ENCODE assay signal across 27 cellular contexts in the genomic region with DNA sequence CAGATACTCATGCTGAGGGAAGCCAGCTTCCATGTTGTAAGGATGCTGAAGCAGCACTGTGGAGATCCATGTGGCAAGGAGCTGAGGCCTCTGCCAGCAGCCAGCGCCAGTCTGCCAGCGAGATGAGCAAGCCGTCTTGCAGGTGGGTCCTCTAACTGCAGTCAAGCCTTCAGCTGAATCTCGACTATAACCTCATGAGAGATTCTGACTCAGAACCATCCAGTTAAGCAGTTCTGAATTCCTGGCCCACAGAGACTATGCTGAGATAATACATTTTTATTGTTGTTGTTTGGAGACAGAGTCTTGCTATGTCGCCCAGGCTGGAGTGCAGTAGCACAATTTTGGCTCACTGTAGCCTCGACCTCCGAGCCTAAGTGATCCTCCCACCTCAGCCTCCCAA.
DNase-seq lines count a peak whose midpoint lies in the region; ATAC-seq and TF ChIP-seq lines count a peak whose summit lies in the region.
"Had no signal": no experiment of that assay in that cellular context is flagged by ENCODE, and none has a peak within 500 bp of the region (broad histone marks: within the 10 kb centered on the region; RNA-seq: fewer than 3 reads in every experiment).

No MANE protein-coding gene starts in this region.

- H3K27ac ChIP-seq in foreskin keratinocyte (no peak overlapping the region), vagina (peak overlapping the region; percentile 62), spleen (no peak overlapping the region)
- H3K27ac ChIP-seq: BLaER1 had no signal

- no peak overlapping the region for H3K4me3 Mint-ChIP-seq in T-helper 2 cell treated with Interferon-gamma antibody and Interleukin-4, amounts not matched to agents 5 μg/mL and 100 μg/mL, for 36 hours
- no peak overlapping the region for H3K4me3 Mint-ChIP-seq in activated T-helper 1 cell treated with anti-CD3 and anti-CD28 coated beads, Interleukin-12 subunit alpha, Interleukin-12 subunit beta, Interleukin-2, Interleukin-4 antibody, amounts not matched to agents 30 ng/mL and 10 ng/mL and 1 ng/mL, durations not matched to agents 14 hours and 24 hours and 36 hours
- H3K4me3 Mint-ChIP-seq: CD4-positive, alpha-beta memory T cell had no signal

- DNase-seq in T-helper 2 cell treated with Interferon-gamma antibody and Interleukin-4, amounts not matched to agents 5 μg/mL and 100 μg/mL, for 36 hours (ENCODE audit: low spot score): no peak
- DNase-seq in T-helper 2 cell: no peak
- DNase-seq in activated T-helper 1 cell treated with anti-CD3 and anti-CD28 coated beads, Interleukin-12 subunit alpha, Interleukin-12 subunit beta, Interleukin-2, Interleukin-4 antibody, amounts not matched to agents 30 ng/mL and 10 ng/mL and 1 ng/mL, durations not matched to agents 14 hours and 24 hours and 36 hours (ENCODE audit: low spot score): no peak
- DNase-seq in foreskin keratinocyte: peak in 1 of 2 donors; percentile 64
- DNase-seq in vagina (ENCODE audit: extremely low spot score in 2 of 2): no peak
- no peak for DNase-seq in H7
- DNase-seq in DMS79 treated with DMSO at 0.1 percent for 48 hours (lab: John Stamatoyannopoulos, UW): no peak
- no peak for DNase-seq in spleen
- DNase-seq: 8988T; CD4-positive, alpha-beta memory T cell; COR-L47; EL; GDM1; Karpas-422; NCI-H1092; NCI-H1417 treated with DMSO at 0.1 percent for 48 hours; NCI-H187; NCI-H2081 treated with DMSO at 0.1 percent for 48 hours; NCI-H2171; NCI-H226; NCI-H510A; NCI-H69; RPMI8226; SHP77 treated with DMSO at 0.1 percent for 48 hours had no signal

- ATAC-seq in foreskin keratinocyte: peak; percentile 8
- ATAC-seq: GM12878, HepG2 had no signal

- no peak overlapping the region for H3K4me3 ChIP-seq in vagina
- H3K4me3 ChIP-seq in H7 (ENCODE audit: insufficient read depth, low read depth, low read length): no peak overlapping the region
- no peak overlapping the region for H3K4me3 ChIP-seq in spleen
- H3K4me3 ChIP-seq: BLaER1, GM12878 had no signal

- peak overlapping the region; percentile 50 for H3K27ac Mint-ChIP-seq in T-helper 2 cell treated with Interferon-gamma antibody and Interleukin-4, amounts not matched to agents 5 μg/mL and 100 μg/mL, for 36 hours
- H3K27ac Mint-ChIP-seq in activated T-helper 1 cell treated with anti-CD3 and anti-CD28 coated beads, Interleukin-12 subunit alpha, Interleukin-12 subunit beta, Interleukin-2, Interleukin-4 antibody, amounts not matched to agents 30 ng/mL and 10 ng/mL and 1 ng/mL, durations not matched to agents 14 hours and 24 hours and 36 hours: peak overlapping the region; percentile 44

- H3K4me1 ChIP-seq in foreskin keratinocyte (peaks cover 50% of the 10 kb centered on the region), vagina (peaks cover 36% of the 10 kb centered on the region), spleen (peaks cover 0 to 8% (median 0%) of the 10 kb centered on the region in 6 donors)

- H3K27me3 Mint-ChIP-seq in T-helper 2 cell treated with Interferon-gamma antibody and Interleukin-4, amounts not matched to agents 5 μg/mL and 100 μg/mL, for 36 hours (ENCODE audit: low read depth): peaks cover 4% of the 10 kb centered on the region
- no peaks in the 10 kb centered on the region for H3K27me3 Mint-ChIP-seq in activated T-helper 1 cell treated with anti-CD3 and anti-CD28 coated beads, Interleukin-12 subunit alpha, Interleukin-12 subunit beta, Interleukin-2, Interleukin-4 antibody, amounts not matched to agents 30 ng/mL and 10 ng/mL and 1 ng/mL, durations not matched to agents 14 hours and 24 hours and 36 hours (ENCODE audit: insufficient read depth)
- H3K27me3 Mint-ChIP-seq: CD4-positive, alpha-beta memory T cell had no signal

- H3K9me3 ChIP-seq in vagina: no peaks in the 10 kb centered on the region
- peaks cover 0 to 12% (median 10%) of the 10 kb centered on the region in 8 donors for H3K9me3 ChIP-seq in spleen
- H3K9me3 ChIP-seq: BLaER1 had no signal

- H3K36me3 ChIP-seq in vagina (no peaks in the 10 kb centered on the region), H7 (replicated peaks; ENCODE audit: control insufficient read depth, insufficient read depth, low read length) (no peaks in the 10 kb centered on the region), spleen (no peaks in the 10 kb centered on the region)

- H3K27me3 ChIP-seq in foreskin keratinocyte (no peaks in the 10 kb centered on the region), vagina (no peaks in the 10 kb centered on the region), H7 (ENCODE audit: control insufficient read depth, insufficient read depth, low read length) (no peaks in the 10 kb centered on the region), spleen (replicated peaks in 1 of 7) (no peaks in the 10 kb centered on the region)
- H3K27me3 ChIP-seq: BLaER1 had no signal

- H3K9me3 Mint-ChIP-seq in T-helper 2 cell treated with Interferon-gamma antibody and Interleukin-4, amounts not matched to agents 5 μg/mL and 100 μg/mL, for 36 hours: peaks cover 10% of the 10 kb centered on the region
- H3K9me3 Mint-ChIP-seq in activated T-helper 1 cell treated with anti-CD3 and anti-CD28 coated beads, Interleukin-12 subunit alpha, Interleukin-12 subunit beta, Interleukin-2, Interleukin-4 antibody, amounts not matched to agents 30 ng/mL and 10 ng/mL and 1 ng/mL, durations not matched to agents 14 hours and 24 hours and 36 hours: peaks cover 12% of the 10 kb centered on the region

- H3K4me1 Mint-ChIP-seq in T-helper 2 cell treated with Interferon-gamma antibody and Interleukin-4, amounts not matched to agents 5 μg/mL and 100 μg/mL, for 36 hours (ENCODE audit: low read depth): peaks cover 51% of the 10 kb centered on the region
- peaks cover 66% of the 10 kb centered on the region for H3K4me1 Mint-ChIP-seq in activated T-helper 1 cell treated with anti-CD3 and anti-CD28 coated beads, Interleukin-12 subunit alpha, Interleukin-12 subunit beta, Interleukin-2, Interleukin-4 antibody, amounts not matched to agents 30 ng/mL and 10 ng/mL and 1 ng/mL, durations not matched to agents 14 hours and 24 hours and 36 hours (ENCODE audit: low read depth)

- TF ChIP-seq POLR2A in vagina (IDR thresholded peaks at IDR 0.05) (no peak), spleen (IDR thresholded peaks at IDR 0.05) (no peak)

- H3K36me3 Mint-ChIP-seq in T-helper 2 cell treated with Interferon-gamma antibody and Interleukin-4, amounts not matched to agents 5 μg/mL and 100 μg/mL, for 36 hours (ENCODE audit: low read depth): peaks cover 6% of the 10 kb centered on the region
- H3K36me3 Mint-ChIP-seq in activated T-helper 1 cell treated with anti-CD3 and anti-CD28 coated beads, Interleukin-12 subunit alpha, Interleukin-12 subunit beta, Interleukin-2, Interleukin-4 antibody, amounts not matched to agents 30 ng/mL and 10 ng/mL and 1 ng/mL, durations not matched to agents 14 hours and 24 hours and 36 hours (ENCODE audit: low read depth): peaks cover 9% of the 10 kb centered on the region
- H3K36me3 Mint-ChIP-seq: CD4-positive, alpha-beta memory T cell had no signal

- WGBS in spleen, 5 donors: 86 to 97% (median 95%) methylated on average over 7 of the region's 7 CpGs

- TF ChIP-seq CTCF in foreskin keratinocyte (conservative IDR thresholded peaks at IDR 0.05): no peak
- no peak for TF ChIP-seq CTCF in vagina (IDR thresholded peaks at IDR 0.05)
- TF ChIP-seq CTCF in spleen (IDR thresholded peaks at IDR 0.05 in 8 of 11, conservative IDR thresholded peaks at IDR 0.05 in 3 of 11): no peak

- intact Hi-C loops in activated T-helper 1 cell treated with anti-CD3 and anti-CD28 coated beads, Interleukin-12 subunit alpha, Interleukin-12 subunit beta, Interleukin-2, Interleukin-4 antibody, amounts not matched to agents 30 ng/mL and 10 ng/mL and 1 ng/mL, durations not matched to agents 14 hours and 24 hours and 36 hours (cut with micrococcal nuclease): loop anchor here (10.0 kb wide), 1 partner anchor 485 kb away; a partner anchor contains a TSS
- intact Hi-C loops in vagina (cut with DNase I) (no loop called here), spleen (cut with DNase I; ENCODE audit: low total_unique reads) (no loop called here)
